ENCODE assay signal across 2 cellular contexts in the genomic region with DNA sequence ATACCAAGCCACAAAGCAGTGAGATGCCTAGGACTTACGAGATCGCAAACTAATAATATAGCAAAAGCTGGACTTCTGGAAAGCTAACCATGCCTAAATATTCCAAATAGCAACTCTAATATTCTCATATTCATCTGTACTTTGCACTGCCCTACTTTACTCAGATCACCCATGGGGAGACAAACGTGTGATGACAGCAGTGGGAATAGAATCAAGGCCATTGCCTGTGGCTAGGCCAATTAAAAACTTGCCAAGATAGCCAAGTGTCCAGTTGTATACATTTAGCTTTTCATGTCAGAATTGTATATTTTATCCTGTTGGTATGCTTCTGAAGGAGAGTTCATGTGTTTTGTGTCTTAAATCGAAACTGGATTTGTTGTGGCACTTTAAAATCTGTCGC.
TF ChIP-seq lines count a peak whose summit lies in the region.

No MANE protein-coding gene starts in this region.

TF ChIP-seq in SK-N-SH, 30 proteins besides CTCF, POLR2A, EP300 and RAD21 (continued from another document):
- TF ChIP-seq, protein P1, sequence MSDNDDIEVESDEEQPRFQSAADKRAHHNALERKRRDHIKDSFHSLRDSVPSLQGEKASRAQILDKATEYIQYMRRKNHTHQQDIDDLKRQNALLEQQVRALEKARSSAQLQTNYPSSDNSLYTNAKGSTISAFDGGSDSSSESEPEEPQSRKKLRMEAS (IDR thresholded peaks at IDR 0.05; ENCODE audit: low read depth): no peak
- TF ChIP-seq, protein P2, sequence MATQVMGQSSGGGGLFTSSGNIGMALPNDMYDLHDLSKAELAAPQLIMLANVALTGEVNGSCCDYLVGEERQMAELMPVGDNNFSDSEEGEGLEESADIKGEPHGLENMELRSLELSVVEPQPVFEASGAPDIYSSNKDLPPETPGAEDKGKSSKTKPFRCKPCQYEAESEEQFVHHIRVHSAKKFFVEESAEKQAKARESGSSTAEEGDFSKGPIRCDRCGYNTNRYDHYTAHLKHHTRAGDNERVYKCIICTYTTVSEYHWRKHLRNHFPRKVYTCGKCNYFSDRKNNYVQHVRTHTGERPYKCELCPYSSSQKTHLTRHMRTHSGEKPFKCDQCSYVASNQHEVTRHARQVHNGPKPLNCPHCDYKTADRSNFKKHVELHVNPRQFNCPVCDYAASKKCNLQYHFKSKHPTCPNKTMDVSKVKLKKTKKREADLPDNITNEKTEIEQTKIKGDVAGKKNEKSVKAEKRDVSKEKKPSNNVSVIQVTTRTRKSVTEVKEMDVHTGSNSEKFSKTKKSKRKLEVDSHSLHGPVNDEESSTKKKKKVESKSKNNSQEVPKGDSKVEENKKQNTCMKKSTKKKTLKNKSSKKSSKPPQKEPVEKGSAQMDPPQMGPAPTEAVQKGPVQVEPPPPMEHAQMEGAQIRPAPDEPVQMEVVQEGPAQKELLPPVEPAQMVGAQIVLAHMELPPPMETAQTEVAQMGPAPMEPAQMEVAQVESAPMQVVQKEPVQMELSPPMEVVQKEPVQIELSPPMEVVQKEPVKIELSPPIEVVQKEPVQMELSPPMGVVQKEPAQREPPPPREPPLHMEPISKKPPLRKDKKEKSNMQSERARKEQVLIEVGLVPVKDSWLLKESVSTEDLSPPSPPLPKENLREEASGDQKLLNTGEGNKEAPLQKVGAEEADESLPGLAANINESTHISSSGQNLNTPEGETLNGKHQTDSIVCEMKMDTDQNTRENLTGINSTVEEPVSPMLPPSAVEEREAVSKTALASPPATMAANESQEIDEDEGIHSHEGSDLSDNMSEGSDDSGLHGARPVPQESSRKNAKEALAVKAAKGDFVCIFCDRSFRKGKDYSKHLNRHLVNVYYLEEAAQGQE (IDR thresholded peaks at IDR 0.05; ENCODE audit: low read depth, low read length): no peak

TF ChIP-seq in SK-N-SH treated with all-trans-retinoic acid at 6 μM for 48 hours, 23 proteins besides CTCF, POLR2A, EP300 and RAD21 (continued from another document):
- TF ChIP-seq ARNTL (CRISPR knock-in tag; IDR thresholded peaks at IDR 0.05; ENCODE audit: borderline replicate concordance, low read depth): no peak
TF ChIP-seq in SK-N-SH treated with all-trans-retinoic acid at 6 μM for 48 hours: peak in this region for 0.
